Comparison of ENCODE assay signal across 4 cellular contexts in the genomic region with DNA sequence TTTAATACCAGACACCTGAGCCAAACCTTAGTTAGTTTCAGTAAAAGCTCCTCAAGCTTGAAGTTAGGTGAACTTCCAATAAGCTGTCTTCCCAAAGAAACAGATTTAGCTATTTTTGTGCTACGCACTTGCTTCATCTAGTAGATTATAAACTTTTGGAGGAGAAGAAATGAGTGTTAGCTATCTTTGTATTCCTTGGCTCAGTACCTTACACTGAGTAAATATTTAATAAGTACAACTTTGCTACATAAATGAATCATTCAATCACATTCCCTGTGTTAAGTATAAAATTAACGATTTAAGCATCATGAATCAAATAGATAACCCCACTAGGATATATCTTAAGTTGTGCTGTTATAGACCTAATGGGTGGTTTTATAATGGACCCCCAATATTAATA.
"Had no signal": no experiment of that assay in that cellular context is flagged by ENCODE, and none has a peak within 500 bp of the region (broad histone marks: within the 10 kb centered on the region; RNA-seq: fewer than 3 reads in every experiment).

No MANE protein-coding gene starts in this region.

- DNase-seq: H9, HCEC 1CT, IMR-90 had no signal

- H3K4me3 ChIP-seq: GM23338 had no signal

- H3K27ac Mint-ChIP-seq: GM23338, H9 had no signal

- H3K4me3 Mint-ChIP-seq: GM23338, H9 had no signal

- ATAC-seq: GM23338 had no signal
